ENCODE assay signal across 1 cellular context in the genomic region with DNA sequence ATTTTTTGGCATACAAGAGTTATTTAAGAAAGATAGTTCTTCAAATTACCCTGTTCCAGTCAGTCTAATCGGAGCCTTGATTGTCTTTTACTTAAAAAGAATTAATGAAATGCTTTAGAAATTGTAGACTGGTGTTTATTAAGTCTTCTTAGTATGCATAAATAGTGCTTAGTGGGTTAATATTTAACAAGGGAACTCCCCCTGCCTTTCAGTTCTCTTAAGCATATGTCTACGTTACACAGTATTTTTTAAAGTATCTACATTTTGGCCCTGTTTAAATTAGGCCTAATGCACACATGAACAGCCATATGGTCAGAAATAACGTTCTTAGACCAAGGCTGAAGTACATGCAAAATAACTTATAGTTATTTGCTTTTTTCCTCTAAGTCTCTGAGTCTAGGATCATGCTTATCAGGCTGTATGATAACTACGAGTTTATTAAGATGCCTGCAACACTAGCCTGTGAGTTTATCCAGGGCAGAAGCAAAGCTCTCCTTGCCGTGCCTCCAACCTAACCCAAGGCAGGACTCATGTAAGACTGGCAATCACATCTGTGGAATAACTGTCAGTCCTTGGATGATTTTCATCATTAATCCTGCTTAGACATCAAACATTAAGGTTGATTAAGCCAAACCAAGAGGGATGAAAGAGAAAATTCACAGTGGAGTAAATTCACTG.
A peak's percentile ranks its signal among the peaks of the same experiment; 100 is the strongest.
TF ChIP-seq lines count a peak whose summit lies in the region.

No MANE protein-coding gene starts in this region.

TF ChIP-seq in GM12878, 131 proteins besides CTCF, POLR2A, EP300 and RAD21 (continued from another document):
- TF ChIP-seq, protein P1, sequence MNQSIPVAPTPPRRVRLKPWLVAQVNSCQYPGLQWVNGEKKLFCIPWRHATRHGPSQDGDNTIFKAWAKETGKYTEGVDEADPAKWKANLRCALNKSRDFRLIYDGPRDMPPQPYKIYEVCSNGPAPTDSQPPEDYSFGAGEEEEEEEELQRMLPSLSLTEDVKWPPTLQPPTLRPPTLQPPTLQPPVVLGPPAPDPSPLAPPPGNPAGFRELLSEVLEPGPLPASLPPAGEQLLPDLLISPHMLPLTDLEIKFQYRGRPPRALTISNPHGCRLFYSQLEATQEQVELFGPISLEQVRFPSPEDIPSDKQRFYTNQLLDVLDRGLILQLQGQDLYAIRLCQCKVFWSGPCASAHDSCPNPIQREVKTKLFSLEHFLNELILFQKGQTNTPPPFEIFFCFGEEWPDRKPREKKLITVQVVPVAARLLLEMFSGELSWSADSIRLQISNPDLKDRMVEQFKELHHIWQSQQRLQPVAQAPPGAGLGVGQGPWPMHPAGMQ (IDR thresholded peaks at IDR 0.05; ENCODE audit: borderline replicate concordance) = no peak
- TF ChIP-seq CEBPB (IDR thresholded peaks at IDR 0.05; ENCODE audit: borderline replicate concordance in 1 of 2, low read depth in 2 of 2, low read length in 2 of 2) = no peak
- no peak for TF ChIP-seq NFYA (IDR thresholded peaks at IDR 0.05; ENCODE audit: borderline replicate concordance, low read depth, low read length)
- TF ChIP-seq, protein P2, sequence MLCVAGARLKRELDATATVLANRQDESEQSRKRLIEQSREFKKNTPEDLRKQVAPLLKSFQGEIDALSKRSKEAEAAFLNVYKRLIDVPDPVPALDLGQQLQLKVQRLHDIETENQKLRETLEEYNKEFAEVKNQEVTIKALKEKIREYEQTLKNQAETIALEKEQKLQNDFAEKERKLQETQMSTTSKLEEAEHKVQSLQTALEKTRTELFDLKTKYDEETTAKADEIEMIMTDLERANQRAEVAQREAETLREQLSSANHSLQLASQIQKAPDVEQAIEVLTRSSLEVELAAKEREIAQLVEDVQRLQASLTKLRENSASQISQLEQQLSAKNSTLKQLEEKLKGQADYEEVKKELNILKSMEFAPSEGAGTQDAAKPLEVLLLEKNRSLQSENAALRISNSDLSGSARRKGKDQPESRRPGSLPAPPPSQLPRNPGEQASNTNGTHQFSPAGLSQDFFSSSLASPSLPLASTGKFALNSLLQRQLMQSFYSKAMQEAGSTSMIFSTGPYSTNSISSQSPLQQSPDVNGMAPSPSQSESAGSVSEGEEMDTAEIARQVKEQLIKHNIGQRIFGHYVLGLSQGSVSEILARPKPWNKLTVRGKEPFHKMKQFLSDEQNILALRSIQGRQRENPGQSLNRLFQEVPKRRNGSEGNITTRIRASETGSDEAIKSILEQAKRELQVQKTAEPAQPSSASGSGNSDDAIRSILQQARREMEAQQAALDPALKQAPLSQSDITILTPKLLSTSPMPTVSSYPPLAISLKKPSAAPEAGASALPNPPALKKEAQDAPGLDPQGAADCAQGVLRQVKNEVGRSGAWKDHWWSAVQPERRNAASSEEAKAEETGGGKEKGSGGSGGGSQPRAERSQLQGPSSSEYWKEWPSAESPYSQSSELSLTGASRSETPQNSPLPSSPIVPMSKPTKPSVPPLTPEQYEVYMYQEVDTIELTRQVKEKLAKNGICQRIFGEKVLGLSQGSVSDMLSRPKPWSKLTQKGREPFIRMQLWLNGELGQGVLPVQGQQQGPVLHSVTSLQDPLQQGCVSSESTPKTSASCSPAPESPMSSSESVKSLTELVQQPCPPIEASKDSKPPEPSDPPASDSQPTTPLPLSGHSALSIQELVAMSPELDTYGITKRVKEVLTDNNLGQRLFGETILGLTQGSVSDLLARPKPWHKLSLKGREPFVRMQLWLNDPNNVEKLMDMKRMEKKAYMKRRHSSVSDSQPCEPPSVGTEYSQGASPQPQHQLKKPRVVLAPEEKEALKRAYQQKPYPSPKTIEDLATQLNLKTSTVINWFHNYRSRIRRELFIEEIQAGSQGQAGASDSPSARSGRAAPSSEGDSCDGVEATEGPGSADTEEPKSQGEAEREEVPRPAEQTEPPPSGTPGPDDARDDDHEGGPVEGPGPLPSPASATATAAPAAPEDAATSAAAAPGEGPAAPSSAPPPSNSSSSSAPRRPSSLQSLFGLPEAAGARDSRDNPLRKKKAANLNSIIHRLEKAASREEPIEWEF (IDR thresholded peaks at IDR 0.05; ENCODE audit: insufficient replicate concordance, low read depth, low read length) = peak; percentile 33
TF ChIP-seq in GM12878: peak in this region for 17.
